In genomic region chr9:5999443-6000104, GRCh38 we compare ENCODE assay signal across 21 cellular contexts.
"Had no signal": no experiment of that assay in that cellular context is flagged by ENCODE, and none has a peak within 500 bp of the region (broad histone marks: within the 10 kb centered on the region; RNA-seq: fewer than 3 reads in every experiment).

No MANE protein-coding gene starts in this region.

- H3K4me3 ChIP-seq: lung, testis had no signal

- H3K27ac ChIP-seq: brain microvascular endothelial cell, foreskin keratinocyte, neutrophil, parathyroid adenoma, testis had no signal

- H3K36me3 ChIP-seq: brain microvascular endothelial cell had no signal

- H3K27me3 ChIP-seq: brain microvascular endothelial cell, foreskin keratinocyte, neutrophil, testis had no signal

- DNase-seq: activated CD4-positive, alpha-beta T cell treated with anti-CD3 and anti-CD28 coated beads, Interleukin-2, amount 10 ng/mL, durations not matched to agents 24 days and 14 days; activated CD4-positive, CD25-positive, alpha-beta regulatory T cell; activated CD8-positive, alpha-beta T cell treated with anti-CD3 and anti-CD28 coated beads for 36 hours; activated naive CD4-positive, alpha-beta T cell; activated T-cell treated with anti-CD3 and anti-CD28 coated beads, Interleukin-2, amount 50 U/mL, for 1 hour; brain microvascular endothelial cell; central memory CD4-positive, alpha-beta T cell; foreskin keratinocyte; glutamatergic neuron; hippocampal formation; kidney; stimulated activated CD4-positive, alpha-beta T cell treated with anti-CD3 and anti-CD28 coated beads, Interleukin-4, amount 100 ng/mL, for 4 hours; testis had no signal

- H3K9ac ChIP-seq: parathyroid adenoma had no signal

- ATAC-seq: activated CD8-positive, alpha-beta T cell treated with anti-CD3 and anti-CD28 coated beads for 36 hours; activated T-helper 17 cell treated with anti-CD3 and anti-CD28 coated beads, Interleukin-2, amount 50 U/mL, for 72 hours; foreskin keratinocyte; left lobe of liver; natural killer cell treated with Interleukin-12 subunit alpha and Interleukin-12 subunit beta and Interleukin-15 and Interleukin-18, amount 100 ng/mL, for 72 hours; sciatic nerve; stimulated activated memory B cell treated with anti-CD40 and anti-IgM and Interleukin-4, amounts not matched to agents 10 μg/mL and 1 μg/mL and 100 μg/mL, for 72 hours had no signal

- H2AFZ ChIP-seq: parathyroid adenoma had no signal

- H3K9me3 ChIP-seq: neutrophil, testis had no signal

- H3K4me1 ChIP-seq: testis had no signal
